8 cellular contexts compared by ENCODE assay signal in genomic region chr15:67603063-67603462, GRCh38.
"Had no signal": no experiment of that assay in that cellular context is flagged by ENCODE, and none has a peak within 500 bp of the region (broad histone marks: within the 10 kb centered on the region; RNA-seq: fewer than 3 reads in every experiment).

No MANE protein-coding gene starts in this region.

- H3K27ac ChIP-seq: GM23248 had no signal

- H3K9me3 ChIP-seq: HAP-1 had no signal

- H3K4me3 ChIP-seq: GM23248, HAP-1, K562 had no signal

- ATAC-seq: HCT116, K562 had no signal

- DNase-seq: GM23248, GOT3, H7, IMR-90 had no signal

- FAIRE-seq: HTR-8/SVneo, K562 had no signal
